In genomic region chr10:103673616-103674015, GRCh38 we compare ENCODE assay signal across 23 cellular contexts.
DNase-seq lines count a peak whose midpoint lies in the region; ATAC-seq, FAIRE-seq and TF ChIP-seq lines count a peak whose summit lies in the region.
"Had no signal": no experiment of that assay in that cellular context is flagged by ENCODE, and none has a peak within 500 bp of the region (broad histone marks: within the 10 kb centered on the region; RNA-seq: fewer than 3 reads in every experiment).

No MANE protein-coding gene starts in this region.

- no peak for FAIRE-seq in pancreas (lab: Jason Lieb, UNC)
- FAIRE-seq: GM19239, H54 had no signal

- 38 to 63% methylated on average over 3 of the region's 3 CpGs for WGBS in testis, 2 donors
- 76 to 81% methylated on average over 3 of the region's 3 CpGs for WGBS in pancreas, 2 donors

- TF ChIP-seq CTCF in mesothelial cell of epicardium (IDR thresholded peaks at IDR 0.05; ENCODE audit: unreplicated experiment) (no peak), testis (IDR thresholded peaks at IDR 0.05) (no peak), pancreas (IDR thresholded peaks at IDR 0.05) (no peak), breast epithelium (IDR thresholded peaks at IDR 0.05) (no peak)

- TF ChIP-seq POLR2A in testis (IDR thresholded peaks at IDR 0.05) (no peak), breast epithelium (IDR thresholded peaks at IDR 0.05) (no peak)

- H3K27me3 ChIP-seq in BLaER1 treated with 17β-estradiol and CSF1 and Interleukin-3, amounts not matched to agents 10 nM and 100 nM: no peaks in the 10 kb centered on the region
- H3K27me3 ChIP-seq in testis (no peaks in the 10 kb centered on the region), pancreas (no peaks in the 10 kb centered on the region), breast epithelium (no peaks in the 10 kb centered on the region)

- H3K4me3 Mint-ChIP-seq in T-helper 17 cell: no peak overlapping the region
- H3K4me3 Mint-ChIP-seq in mesothelial cell of epicardium: no peak overlapping the region
- H3K4me3 Mint-ChIP-seq: CD14-positive monocyte had no signal

- H4K20me1 ChIP-seq in BLaER1 treated with 17β-estradiol and CSF1 and Interleukin-3, amounts not matched to agents 10 nM and 100 nM: peaks cover 0 to 39% (median 17%) of the 10 kb centered on the region in 11 experiments; a peak in 10 of 22 replicates

- ATAC-seq in T-helper 17 cell: no peak
- ATAC-seq in GM19467 (IDR thresholded peaks at IDR 0.05; ENCODE audit: unreplicated experiment): no peak
- ATAC-seq in pancreas: no peak

- H3K36me3 Mint-ChIP-seq in T-helper 17 cell (ENCODE audit: low read depth): no peaks in the 10 kb centered on the region
- H3K36me3 Mint-ChIP-seq in mesothelial cell of epicardium: no peaks in the 10 kb centered on the region
- H3K36me3 Mint-ChIP-seq: CD14-positive monocyte had no signal

- H3K4me2 ChIP-seq in BLaER1 treated with 17β-estradiol and CSF1 and Interleukin-3, amounts not matched to agents 10 nM and 100 nM: peak overlapping the region; percentile 46 to 98 (median 89)

- no peak overlapping the region for H3K4me3 ChIP-seq in BLaER1 treated with 17β-estradiol and CSF1 and Interleukin-3, amounts not matched to agents 10 nM and 100 nM
- H3K4me3 ChIP-seq in testis (no peak overlapping the region), pancreas (no peak overlapping the region), breast epithelium (no peak overlapping the region)
- H3K4me3 ChIP-seq: SK-N-MC had no signal

- H3K27ac ChIP-seq in BLaER1 treated with 17β-estradiol and CSF1 and Interleukin-3, amounts not matched to agents 10 nM and 100 nM: peak overlapping the region in 4 of 11 experiments; percentile 63 to 75 (median 70); a peak in 6 of 22 replicates
- H3K27ac ChIP-seq in testis (peak overlapping the region in 1 of 2 donors; percentile 56), pancreas (no peak overlapping the region), breast epithelium (peak overlapping the region in 1 of 2 donors; percentile 44)
- H3K27ac ChIP-seq: SK-N-MC had no signal

- DNase-seq in T-helper 17 cell (no peak), mesothelial cell of epicardium (ENCODE audit: low spot score in 2 of 2, unreplicated experiment in 2 of 2) (no peak), testis (peak; percentile 60), pancreas (no peak), breast epithelium (ENCODE audit: low spot score in 2 of 2) (no peak), inferior parietal cortex (ENCODE audit: extremely low spot score) (no peak)
- DNase-seq: AML-193, EL, GF-D8, KBM-7, MM.1S, NCI-H1048, NCI-H1417 treated with DMSO at 0.1 percent for 48 hours, NCI-H187, NCI-H446 treated with DMSO at 0.1 percent for 48 hours, NCI-H526 treated with DMSO at 0.1 percent for 48 hours, SHP77 had no signal

- no peaks in the 10 kb centered on the region for H3K9me3 ChIP-seq in BLaER1 treated with 17β-estradiol and CSF1 and Interleukin-3, amounts not matched to agents 10 nM and 100 nM (replicated peaks in 1 of 11)
- H3K9me3 ChIP-seq in T-helper 17 cell (ENCODE audit: control insufficient read depth, low read length, poor library complexity, severe bottlenecking): no peaks in the 10 kb centered on the region
- H3K9me3 ChIP-seq in testis: no peaks in the 10 kb centered on the region
- no peaks in the 10 kb centered on the region for H3K9me3 ChIP-seq in pancreas
- H3K9me3 ChIP-seq in breast epithelium: no peaks in the 10 kb centered on the region

- H3K9ac ChIP-seq in BLaER1 treated with 17β-estradiol and CSF1 and Interleukin-3, amounts not matched to agents 10 nM and 100 nM: peak overlapping the region in 5 of 11 experiments; percentile 6 to 55 (median 50); a peak in 7 of 22 replicates

- H3K27me3 Mint-ChIP-seq in T-helper 17 cell (no peaks in the 10 kb centered on the region), mesothelial cell of epicardium (ENCODE audit: low read depth) (no peaks in the 10 kb centered on the region)

- H3K36me3 ChIP-seq in BLaER1 treated with 17β-estradiol and CSF1 and Interleukin-3, amounts not matched to agents 10 nM and 100 nM: peaks cover 0 to 25% (median 6%) of the 10 kb centered on the region in 11 experiments; a peak in 10 of 22 replicates
- H3K36me3 ChIP-seq in testis (ENCODE audit: low read depth, missing control alignments) (no peaks in the 10 kb centered on the region), pancreas (no peaks in the 10 kb centered on the region), breast epithelium (no peaks in the 10 kb centered on the region)

- intact Hi-C loops in testis (cut with DNase I; ENCODE audit: low total_unique reads) (no loop called here), pancreas (cut with DNase I) (no loop called here), breast epithelium (cut with DNase I; ENCODE audit: low total_unique reads) (no loop called here)

- H3K4me1 Mint-ChIP-seq in T-helper 17 cell (peaks cover 18% of the 10 kb centered on the region), mesothelial cell of epicardium (peaks cover 34% of the 10 kb centered on the region)

- H3K4me1 ChIP-seq in BLaER1 treated with 17β-estradiol and CSF1 and Interleukin-3, amounts not matched to agents 10 nM and 100 nM: peaks cover 94 to 100% (median 99%) of the 10 kb centered on the region in 10 experiments
- H3K4me1 ChIP-seq in testis: peaks cover 28% of the 10 kb centered on the region
- no peaks in the 10 kb centered on the region for H3K4me1 ChIP-seq in pancreas
- H3K4me1 ChIP-seq in breast epithelium: peaks cover 3 to 10% of the 10 kb centered on the region in 2 donors

- H3K9me3 Mint-ChIP-seq in mesothelial cell of epicardium: no peaks in the 10 kb centered on the region

- peak overlapping the region; percentile 41 for H3K27ac Mint-ChIP-seq in T-helper 17 cell
- peak overlapping the region; percentile 72 for H3K27ac Mint-ChIP-seq in mesothelial cell of epicardium
